ENCODE assay signal across 30 cellular contexts in the genomic region with DNA sequence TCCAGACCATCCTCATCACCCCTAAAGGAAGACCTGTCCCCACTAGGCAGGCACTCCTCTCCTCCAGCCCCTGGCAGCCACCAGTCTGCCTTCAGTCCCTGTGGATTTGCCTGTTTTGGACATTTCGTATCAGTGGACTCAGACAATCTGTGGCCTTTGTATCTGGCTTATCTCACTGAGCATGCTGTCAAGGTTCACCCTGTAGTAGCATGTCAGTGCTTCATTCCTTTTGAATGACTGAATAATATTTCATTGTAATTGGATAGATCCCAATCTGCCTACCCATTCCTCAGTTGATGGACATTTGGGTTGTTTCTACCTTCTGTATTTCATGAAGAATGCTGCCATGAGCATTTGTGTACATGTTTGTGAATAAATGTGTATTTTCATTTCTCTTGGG. TPM values are rescaled to one million over a fixed set of nuclear protein-coding genes. Genes with fewer than 3 reads are reported as not detected.
DNase-seq lines count a peak whose midpoint lies in the region; ATAC-seq and TF ChIP-seq lines count a peak whose summit lies in the region.
"Had no signal": no experiment of that assay in that cellular context is flagged by ENCODE, and none has a peak within 500 bp of the region (broad histone marks: within the 10 kb centered on the region; RNA-seq: fewer than 3 reads in every experiment).

No MANE protein-coding gene starts in this region.

- ATAC-seq in activated T-cell treated with anti-CD3 and anti-CD28 coated beads, Interleukin-2, amount 50 U/mL, for 72 hours (replicated peaks in 1 of 2), result no peak
- ATAC-seq: left lobe of liver; Panc1; pancreas; stimulated activated naive CD8-positive, alpha-beta T cell treated with anti-CD3 and anti-CD28 coated beads, Interleukin-15, amount 100 ng/mL, for 72 hours had no signal

- peak overlapping the region; percentile 12 to 70 for H3K4me3 Mint-ChIP-seq in activated T-cell treated with anti-CD3 and anti-CD28 coated beads, Interleukin-2, amount 50 U/mL, for 72 hours
- H3K4me3 Mint-ChIP-seq in activated T-helper 1 cell treated with anti-CD3 and anti-CD28 coated beads, Interleukin-12 subunit alpha, Interleukin-12 subunit beta, Interleukin-2, Interleukin-4 antibody, amounts not matched to agents 30 ng/mL and 10 ng/mL and 1 ng/mL, durations not matched to agents 14 hours and 24 hours and 36 hours, result peak overlapping the region; percentile 38
- no peak overlapping the region for H3K4me3 Mint-ChIP-seq in mesothelial cell of epicardium
- H3K4me3 Mint-ChIP-seq: activated CD4-positive, alpha-beta T cell treated with anti-CD3 and anti-CD28 coated beads, Interleukin-2, amount 10 ng/mL, durations not matched to agents 7 days and 5 days; activated naive CD8-positive, alpha-beta T cell treated with anti-CD3 and anti-CD28 coated beads for 36 hours; stimulated activated naive CD8-positive, alpha-beta T cell treated with anti-CD3 and anti-CD28 coated beads, Interleukin-15, amount 100 ng/mL, for 72 hours had no signal

- H3K4me1 Mint-ChIP-seq in activated T-cell treated with anti-CD3 and anti-CD28 coated beads, Interleukin-2, amount 50 U/mL, for 72 hours (ENCODE audit: low read depth), result peaks cover 52% of the 10 kb centered on the region
- H3K4me1 Mint-ChIP-seq in activated T-helper 1 cell treated with anti-CD3 and anti-CD28 coated beads, Interleukin-12 subunit alpha, Interleukin-12 subunit beta, Interleukin-2, Interleukin-4 antibody, amounts not matched to agents 30 ng/mL and 10 ng/mL and 1 ng/mL, durations not matched to agents 14 hours and 24 hours and 36 hours (ENCODE audit: low read depth), result peaks cover 51% of the 10 kb centered on the region
- H3K4me1 Mint-ChIP-seq in mesothelial cell of epicardium, result peaks cover 28% of the 10 kb centered on the region

- H3K27ac Mint-ChIP-seq in activated T-cell treated with anti-CD3 and anti-CD28 coated beads, Interleukin-2, amount 50 U/mL, for 72 hours, result peak overlapping the region; percentile 21
- no peak overlapping the region for H3K27ac Mint-ChIP-seq in activated T-helper 1 cell treated with anti-CD3 and anti-CD28 coated beads, Interleukin-12 subunit alpha, Interleukin-12 subunit beta, Interleukin-2, Interleukin-4 antibody, amounts not matched to agents 30 ng/mL and 10 ng/mL and 1 ng/mL, durations not matched to agents 14 hours and 24 hours and 36 hours
- H3K27ac Mint-ChIP-seq in mesothelial cell of epicardium, result peak overlapping the region; percentile 50
- H3K27ac Mint-ChIP-seq: activated CD4-positive, alpha-beta T cell treated with anti-CD3 and anti-CD28 coated beads, Interleukin-2, amount 10 ng/mL, durations not matched to agents 7 days and 5 days; activated naive CD8-positive, alpha-beta T cell treated with anti-CD3 and anti-CD28 coated beads for 36 hours had no signal

- in situ Hi-C loops in KBM-7 (cut with MboI; ENCODE audit: low pct_unique_long_range_greater_than_20kb, low sequenced_read_pairs), result no loop called here

- DNase-seq in activated T-cell treated with anti-CD3 and anti-CD28 coated beads, Interleukin-2, amount 50 U/mL, for 72 hours, result no peak
- no peak for DNase-seq in activated T-cell treated with anti-CD3 and anti-CD28 coated beads for 4 hours
- no peak for DNase-seq in activated T-helper 1 cell treated with anti-CD3 and anti-CD28 coated beads, Interleukin-12 subunit alpha, Interleukin-12 subunit beta, Interleukin-2, Interleukin-4 antibody, amounts not matched to agents 30 ng/mL and 10 ng/mL and 1 ng/mL, durations not matched to agents 14 hours and 24 hours and 36 hours (ENCODE audit: low spot score)
- no peak for DNase-seq in mesothelial cell of epicardium (ENCODE audit: low spot score in 2 of 2, unreplicated experiment in 2 of 2)
- no peak for DNase-seq in KBM-7
- no peak for DNase-seq in head of caudate nucleus
- DNase-seq in NCI-H1105 (lab: John Stamatoyannopoulos, UW), result no peak
- DNase-seq: activated CD4-positive, alpha-beta T cell treated with anti-CD3 and anti-CD28 coated beads, Interleukin-2, amount 10 ng/mL, durations not matched to agents 7 days and 5 days; activated gamma-delta T cell; activated naive CD8-positive, alpha-beta T cell treated with anti-CD3 and anti-CD28 coated beads for 36 hours; BE2C; caudate nucleus; effector CD8-positive, alpha-beta T cell; H9; NCI-H1436 treated with DMSO at 0.1 percent for 48 hours; NCI-H2081 treated with DMSO at 0.1 percent for 48 hours; NCI-H226; NCI-H526 treated with DMSO at 0.1 percent for 48 hours; pancreas; SHP77 treated with DMSO at 0.1 percent for 48 hours; stimulated activated CD4-positive, alpha-beta T cell treated with anti-CD3 and anti-CD28 coated beads, Interleukin-2, amount 100 ng/mL, for 24 hours; stimulated activated CD8-positive, alpha-beta memory T cell treated with anti-CD3 and anti-CD28 coated beads, Interleukin-4, amount 100 ng/mL, for 48 hours; stimulated activated naive CD8-positive, alpha-beta T cell treated with anti-CD3 and anti-CD28 coated beads, Interleukin-15, amount 100 ng/mL, for 72 hours; T1000; uterus; WERI-Rb-1 had no signal

- no peaks in the 10 kb centered on the region for H3K9me3 Mint-ChIP-seq in activated T-cell treated with anti-CD3 and anti-CD28 coated beads, Interleukin-2, amount 50 U/mL, for 72 hours
- H3K9me3 Mint-ChIP-seq in activated T-helper 1 cell treated with anti-CD3 and anti-CD28 coated beads, Interleukin-12 subunit alpha, Interleukin-12 subunit beta, Interleukin-2, Interleukin-4 antibody, amounts not matched to agents 30 ng/mL and 10 ng/mL and 1 ng/mL, durations not matched to agents 14 hours and 24 hours and 36 hours, result no peaks in the 10 kb centered on the region
- H3K9me3 Mint-ChIP-seq in mesothelial cell of epicardium, result no peaks in the 10 kb centered on the region
- H3K9me3 Mint-ChIP-seq: activated CD4-positive, alpha-beta T cell treated with anti-CD3 and anti-CD28 coated beads, Interleukin-2, amount 10 ng/mL, durations not matched to agents 7 days and 5 days; activated naive CD8-positive, alpha-beta T cell treated with anti-CD3 and anti-CD28 coated beads for 36 hours; H9; stimulated activated naive CD8-positive, alpha-beta T cell treated with anti-CD3 and anti-CD28 coated beads, Interleukin-15, amount 100 ng/mL, for 72 hours had no signal

- intact Hi-C loops in activated T-helper 1 cell treated with anti-CD3 and anti-CD28 coated beads, Interleukin-12 subunit alpha, Interleukin-12 subunit beta, Interleukin-2, Interleukin-4 antibody, amounts not matched to agents 30 ng/mL and 10 ng/mL and 1 ng/mL, durations not matched to agents 14 hours and 24 hours and 36 hours (cut with micrococcal nuclease), result no loop called here
- intact Hi-C loops in head of caudate nucleus (cut with DNase I), result no loop called here

- TF ChIP-seq CTCF in mesothelial cell of epicardium (IDR thresholded peaks at IDR 0.05; ENCODE audit: unreplicated experiment), result no peak

- H3K27me3 Mint-ChIP-seq in activated T-cell treated with anti-CD3 and anti-CD28 coated beads, Interleukin-2, amount 50 U/mL, for 72 hours (ENCODE audit: low read depth), result no peaks in the 10 kb centered on the region
- peaks cover 2% of the 10 kb centered on the region for H3K27me3 Mint-ChIP-seq in activated T-helper 1 cell treated with anti-CD3 and anti-CD28 coated beads, Interleukin-12 subunit alpha, Interleukin-12 subunit beta, Interleukin-2, Interleukin-4 antibody, amounts not matched to agents 30 ng/mL and 10 ng/mL and 1 ng/mL, durations not matched to agents 14 hours and 24 hours and 36 hours (ENCODE audit: insufficient read depth)
- peaks cover 1% of the 10 kb centered on the region for H3K27me3 Mint-ChIP-seq in mesothelial cell of epicardium (ENCODE audit: low read depth)

- H3K36me3 Mint-ChIP-seq in activated T-cell treated with anti-CD3 and anti-CD28 coated beads, Interleukin-2, amount 50 U/mL, for 72 hours (ENCODE audit: insufficient read depth in 2 of 2), result peaks cover 9 to 11% of the 10 kb centered on the region in 2 donors
- peaks cover 16% of the 10 kb centered on the region for H3K36me3 Mint-ChIP-seq in activated T-helper 1 cell treated with anti-CD3 and anti-CD28 coated beads, Interleukin-12 subunit alpha, Interleukin-12 subunit beta, Interleukin-2, Interleukin-4 antibody, amounts not matched to agents 30 ng/mL and 10 ng/mL and 1 ng/mL, durations not matched to agents 14 hours and 24 hours and 36 hours (ENCODE audit: low read depth)
- no peaks in the 10 kb centered on the region for H3K36me3 Mint-ChIP-seq in mesothelial cell of epicardium

RNA-seq across cellular contexts. Expression of gene RNF187, which starts 32.9 kb away (rescaled TPM):
- total RNA-seq in activated T-cell treated with anti-CD3 and anti-CD28 coated beads, Interleukin-2, amount 50 U/mL, for 72 hours, result 100 to 1,000 TPM; 306 to 339 TPM
- total RNA-seq in activated T-helper 1 cell treated with anti-CD3 and anti-CD28 coated beads, Interleukin-12 subunit alpha, Interleukin-12 subunit beta, Interleukin-2, Interleukin-4 antibody, amounts not matched to agents 30 ng/mL and 10 ng/mL and 1 ng/mL, durations not matched to agents 14 hours and 24 hours and 36 hours, result 137 TPM in 2 replicates
- total RNA-seq in mesothelial cell of epicardium, result 83.0 to 85.1 TPM (median 84.3 TPM) in 3 replicates

RNA-seq across cellular contexts. Expression of gene TRIM17, which starts 37.6 kb away (rescaled TPM):
- total RNA-seq in activated T-cell treated with anti-CD3 and anti-CD28 coated beads, Interleukin-2, amount 50 U/mL, for 72 hours, result 1 to 10 TPM; 1.6 to 6.2 TPM
- 1.4 and 1.7 TPM in 2 replicates for total RNA-seq in activated T-helper 1 cell treated with anti-CD3 and anti-CD28 coated beads, Interleukin-12 subunit alpha, Interleukin-12 subunit beta, Interleukin-2, Interleukin-4 antibody, amounts not matched to agents 30 ng/mL and 10 ng/mL and 1 ng/mL, durations not matched to agents 14 hours and 24 hours and 36 hours
- total RNA-seq in mesothelial cell of epicardium, result 28.2 to 30.6 TPM (median 28.8 TPM) in 3 replicates
- total RNA-seq: ascending aorta, left lobe of liver, LHCN-M2 had no signal

RNA-seq across cellular contexts. Expression of gene TRIM11, which starts 47.6 kb away (rescaled TPM):
- total RNA-seq in activated T-cell treated with anti-CD3 and anti-CD28 coated beads, Interleukin-2, amount 50 U/mL, for 72 hours, result 10 to 100 TPM; 43.5 to 51.4 TPM
- total RNA-seq in activated T-helper 1 cell treated with anti-CD3 and anti-CD28 coated beads, Interleukin-12 subunit alpha, Interleukin-12 subunit beta, Interleukin-2, Interleukin-4 antibody, amounts not matched to agents 30 ng/mL and 10 ng/mL and 1 ng/mL, durations not matched to agents 14 hours and 24 hours and 36 hours, result 60.7 and 63.2 TPM in 2 replicates
- 39.7 to 40.4 TPM (median 40.2 TPM) in 3 replicates for total RNA-seq in mesothelial cell of epicardium
